In genomic region chr4:82138376-82138775, GRCh38 we compare ENCODE assay signal across 22 cellular contexts.
A peak's percentile ranks its signal among the peaks of the same experiment; 100 is the strongest.
DNase-seq lines count a peak whose midpoint lies in the region; ATAC-seq and TF ChIP-seq lines count a peak whose summit lies in the region.
"Had no signal": no experiment of that assay in that cellular context is flagged by ENCODE, and none has a peak within 500 bp of the region (broad histone marks: within the 10 kb centered on the region; RNA-seq: fewer than 3 reads in every experiment).

No MANE protein-coding gene starts in this region.

- H2AFZ ChIP-seq in GM23248 (no peak overlapping the region), trophoblast cell (ENCODE audit: insufficient read depth, low read length, poor library complexity) (no peak overlapping the region)

- H3K36me3 Mint-ChIP-seq in activated naive CD4-positive, alpha-beta T cell treated with anti-CD3 and anti-CD28 coated beads for 36 hours (ENCODE audit: low read depth), result no peaks in the 10 kb centered on the region
- no peaks in the 10 kb centered on the region for H3K36me3 Mint-ChIP-seq in activated T-helper 17 cell treated with anti-CD3 and anti-CD28 coated beads, Interleukin-2, amount 50 U/mL, for 72 hours (ENCODE audit: low read depth)
- no peaks in the 10 kb centered on the region for H3K36me3 Mint-ChIP-seq in endothelial cell (ENCODE audit: low read depth, unreplicated experiment)
- H3K36me3 Mint-ChIP-seq: CD14-positive monocyte had no signal

- no peaks in the 10 kb centered on the region for H3K9me2 ChIP-seq in GM23248 (ENCODE audit: insufficient read depth)

- intact Hi-C loops in activated naive CD4-positive, alpha-beta T cell treated with anti-CD3 and anti-CD28 coated beads for 36 hours (cut with micrococcal nuclease), result loop anchor here (5.0 kb wide), 1 partner anchor 129 kb away; no protein-coding TSS in a partner anchor

- H3K9ac ChIP-seq in GM23248 (no peak overlapping the region), trophoblast cell (ENCODE audit: low read length) (no peak overlapping the region)

- no peak overlapping the region for H2BK12ac ChIP-seq in trophoblast cell (ENCODE audit: low read length)

- no peak overlapping the region for H3K4ac ChIP-seq in trophoblast cell (ENCODE audit: low read depth, low read length)

- H3K9me3 ChIP-seq in GM23248 (ENCODE audit: low read depth) (no peaks in the 10 kb centered on the region), trophoblast cell (ENCODE audit: insufficient read depth, low read depth, low read length) (no peaks in the 10 kb centered on the region)
- H3K9me3 ChIP-seq: gastroesophageal sphincter, pancreas, right lobe of liver, thoracic aorta had no signal

- TF ChIP-seq CTCF in endothelial cell (IDR thresholded peaks at IDR 0.05; ENCODE audit: unreplicated experiment), result no peak

- WGBS in GM23248 (ENCODE audit: low coverage in 1 of 2, low lambda C conversion rate in 2 of 2, missing lambda C conversion rate in 2 of 2), 2 experiments, result 6 to 13% methylated on average over 4 of the region's 4 CpGs
- WGBS in trophoblast cell (ENCODE audit: extremely low coverage, insufficient coverage, insufficient read length), result no CpG with 5 or more reads among the region's 4 CpGs

- no peak overlapping the region for H3K27ac Mint-ChIP-seq in activated naive CD4-positive, alpha-beta T cell treated with anti-CD3 and anti-CD28 coated beads for 36 hours
- H3K27ac Mint-ChIP-seq in activated T-helper 17 cell treated with anti-CD3 and anti-CD28 coated beads, Interleukin-2, amount 50 U/mL, for 72 hours, result peak overlapping the region; percentile 44
- H3K27ac Mint-ChIP-seq in endothelial cell (ENCODE audit: unreplicated experiment), result no peak overlapping the region
- H3K27ac Mint-ChIP-seq: activated naive CD8-positive, alpha-beta T cell treated with anti-CD3 and anti-CD28 coated beads, Interleukin-2, amount 10 ng/mL, durations not matched to agents 7 days and 5 days; activated T-cell treated with anti-CD3 and anti-CD28 coated beads, Interleukin-2, amount 50 U/mL, for 24 hours; CD14-positive monocyte; nephron had no signal

- peaks cover 28% of the 10 kb centered on the region for H3K4me1 Mint-ChIP-seq in activated naive CD4-positive, alpha-beta T cell treated with anti-CD3 and anti-CD28 coated beads for 36 hours (ENCODE audit: low read depth)
- H3K4me1 Mint-ChIP-seq in activated T-helper 17 cell treated with anti-CD3 and anti-CD28 coated beads, Interleukin-2, amount 50 U/mL, for 72 hours, result peaks cover 16% of the 10 kb centered on the region
- no peaks in the 10 kb centered on the region for H3K4me1 Mint-ChIP-seq in endothelial cell (ENCODE audit: unreplicated experiment)
- H3K4me1 Mint-ChIP-seq: CD14-positive monocyte, nephron had no signal

- ATAC-seq in activated T-helper 17 cell treated with anti-CD3 and anti-CD28 coated beads, Interleukin-2, amount 50 U/mL, for 72 hours (replicated peaks), result peak; percentile 97
- ATAC-seq in HG02642 (IDR thresholded peaks at IDR 0.05; ENCODE audit: poor library complexity, unreplicated experiment) (no peak), GM19463 (IDR thresholded peaks at IDR 0.05; ENCODE audit: unreplicated experiment) (no peak)
- ATAC-seq: gastroesophageal sphincter, HCT116, pancreas, right lobe of liver had no signal

- no peak overlapping the region for H3K18ac ChIP-seq in trophoblast cell (ENCODE audit: low read length)

- H2AK5ac ChIP-seq in trophoblast cell (ENCODE audit: low read length), result no peak overlapping the region

- H3K79me1 ChIP-seq in trophoblast cell (ENCODE audit: low read length), result no peaks in the 10 kb centered on the region

- no peaks in the 10 kb centered on the region for H3K36me3 ChIP-seq in GM23248 (ENCODE audit: low read depth)
- no peaks in the 10 kb centered on the region for H3K36me3 ChIP-seq in trophoblast cell (ENCODE audit: control insufficient read depth in 1 of 2, insufficient read depth in 2 of 2, low read length in 2 of 2)
- H3K36me3 ChIP-seq: gastroesophageal sphincter, pancreas, right lobe of liver, thoracic aorta had no signal

- H2BK5ac ChIP-seq in trophoblast cell (ENCODE audit: low read depth, low read length, poor library complexity), result no peak overlapping the region

- no peaks in the 10 kb centered on the region for H4K20me1 ChIP-seq in GM23248 (ENCODE audit: insufficient read depth)

- no peak overlapping the region for H3K4me3 Mint-ChIP-seq in activated naive CD4-positive, alpha-beta T cell treated with anti-CD3 and anti-CD28 coated beads for 36 hours
- H3K4me3 Mint-ChIP-seq in activated T-helper 17 cell treated with anti-CD3 and anti-CD28 coated beads, Interleukin-2, amount 50 U/mL, for 72 hours, result peak overlapping the region; percentile 43
- no peak overlapping the region for H3K4me3 Mint-ChIP-seq in endothelial cell (ENCODE audit: unreplicated experiment)
- H3K4me3 Mint-ChIP-seq: activated naive CD8-positive, alpha-beta T cell treated with anti-CD3 and anti-CD28 coated beads, Interleukin-2, amount 10 ng/mL, durations not matched to agents 7 days and 5 days; activated T-cell treated with anti-CD3 and anti-CD28 coated beads, Interleukin-2, amount 50 U/mL, for 24 hours; CD14-positive monocyte; nephron had no signal

- H3K27me3 ChIP-seq in GM23248 (replicated peaks; ENCODE audit: insufficient read depth) (no peaks in the 10 kb centered on the region), trophoblast cell (ENCODE audit: insufficient read depth, low read length) (no peaks in the 10 kb centered on the region)
- H3K27me3 ChIP-seq: gastroesophageal sphincter, pancreas, right lobe of liver had no signal

- no peak overlapping the region for H4K91ac ChIP-seq in trophoblast cell (ENCODE audit: low read depth, low read length)

- no peaks in the 10 kb centered on the region for H3K4me1 ChIP-seq in GM23248 (ENCODE audit: insufficient read depth)
- H3K4me1 ChIP-seq in trophoblast cell (ENCODE audit: control insufficient read depth in 1 of 2, insufficient read depth in 2 of 2, low read length in 2 of 2), result no peaks in the 10 kb centered on the region
- H3K4me1 ChIP-seq: gastroesophageal sphincter, pancreas, right lobe of liver had no signal

- H3K79me2 ChIP-seq in GM23248 (ENCODE audit: insufficient read depth), result no peaks in the 10 kb centered on the region
- H3K79me2 ChIP-seq in trophoblast cell (ENCODE audit: control insufficient read depth, insufficient read depth, low read length, poor library complexity), result no peaks in the 10 kb centered on the region

- peak; percentile 9 for DNase-seq in activated naive CD4-positive, alpha-beta T cell treated with anti-CD3 and anti-CD28 coated beads for 36 hours
- no peak for DNase-seq in activated naive CD4-positive, alpha-beta T cell treated with anti-CD3 and anti-CD28 coated beads, Interleukin-2, amount 50 U/mL, for 16 hours
- peak; percentile 21 for DNase-seq in GM23248
- DNase-seq in trophoblast cell, result peak; percentile 7 to 25
- no peak for DNase-seq in endothelial cell (ENCODE audit: low spot score)
- DNase-seq: activated naive CD8-positive, alpha-beta T cell treated with anti-CD3 and anti-CD28 coated beads, Interleukin-2, amount 10 ng/mL, durations not matched to agents 7 days and 5 days; activated T-cell treated with anti-CD3 and anti-CD28 coated beads, Interleukin-2, amount 50 U/mL, for 24 hours; erythroblast; hypothalamus; Kasumi-1; NCI-H1092; NCI-H187 treated with DMSO at 0.1 percent for 48 hours; pancreas; right lobe of liver had no signal

- H3K23ac ChIP-seq in trophoblast cell (ENCODE audit: low read length), result no peak overlapping the region

- H3K27ac ChIP-seq in GM23248 (no peak overlapping the region), trophoblast cell (ENCODE audit: low read depth, low read length) (no peak overlapping the region)
- H3K27ac ChIP-seq: gastroesophageal sphincter, pancreas, right lobe of liver, thoracic aorta had no signal

- no peak overlapping the region for H4K12ac ChIP-seq in trophoblast cell (ENCODE audit: low read depth, low read length)

- no peaks in the 10 kb centered on the region for H3K27me3 Mint-ChIP-seq in activated naive CD4-positive, alpha-beta T cell treated with anti-CD3 and anti-CD28 coated beads for 36 hours (ENCODE audit: low read depth)
- no peaks in the 10 kb centered on the region for H3K27me3 Mint-ChIP-seq in activated T-helper 17 cell treated with anti-CD3 and anti-CD28 coated beads, Interleukin-2, amount 50 U/mL, for 72 hours
- H3K27me3 Mint-ChIP-seq in endothelial cell (ENCODE audit: unreplicated experiment), result no peaks in the 10 kb centered on the region
- H3K27me3 Mint-ChIP-seq: activated naive CD8-positive, alpha-beta T cell treated with anti-CD3 and anti-CD28 coated beads, Interleukin-2, amount 10 ng/mL, durations not matched to agents 7 days and 5 days; activated T-cell treated with anti-CD3 and anti-CD28 coated beads, Interleukin-2, amount 50 U/mL, for 24 hours had no signal

- no peak overlapping the region for H3K4me2 ChIP-seq in GM23248 (ENCODE audit: unreplicated experiment)
- no peak overlapping the region for H3K4me2 ChIP-seq in trophoblast cell (ENCODE audit: low read length)

- H3K9me3 Mint-ChIP-seq in activated naive CD4-positive, alpha-beta T cell treated with anti-CD3 and anti-CD28 coated beads for 36 hours, result no peaks in the 10 kb centered on the region
- H3K9me3 Mint-ChIP-seq in activated T-helper 17 cell treated with anti-CD3 and anti-CD28 coated beads, Interleukin-2, amount 50 U/mL, for 72 hours, result no peaks in the 10 kb centered on the region
- H3K9me3 Mint-ChIP-seq in endothelial cell (ENCODE audit: unreplicated experiment), result no peaks in the 10 kb centered on the region
- H3K9me3 Mint-ChIP-seq: activated T-cell treated with anti-CD3 and anti-CD28 coated beads, Interleukin-2, amount 50 U/mL, for 24 hours; nephron had no signal

- no peak overlapping the region for H2BK120ac ChIP-seq in trophoblast cell (ENCODE audit: insufficient read depth, low read length, poor library complexity)

- H3F3A ChIP-seq in GM23248 (ENCODE audit: insufficient read depth), result no peaks in the 10 kb centered on the region

- CTCF ChIA-PET in activated naive CD4-positive, alpha-beta T cell treated with anti-CD3 and anti-CD28 coated beads for 36 hours (lab: Charles Lee), result no interaction called here

- in situ Hi-C loops in GM23248 (cut with MboI), result no loop called here

- no peak overlapping the region for H3K14ac ChIP-seq in trophoblast cell (ENCODE audit: low read length)

- H3K4me3 ChIP-seq in GM23248 (no peak overlapping the region), trophoblast cell (ENCODE audit: low read depth, low read length) (no peak overlapping the region)
- H3K4me3 ChIP-seq: gastroesophageal sphincter, pancreas, right lobe of liver, thoracic aorta had no signal

- no peak overlapping the region for H4K8ac ChIP-seq in trophoblast cell (ENCODE audit: low read depth, low read length)

Comparison
In these comparisons a context has a peak if more than half of its experiments do, and no peak if none do; other contexts are left out.
1. DNase-seq: peak in activated naive CD4-positive, alpha-beta T cell treated with anti-CD3 and anti-CD28 coated beads for 36 hours (single experiment), GM23248 (single experiment) and trophoblast cell (2 of 2); none in activated naive CD4-positive, alpha-beta T cell treated with anti-CD3 and anti-CD28 coated beads, Interleukin-2, amount 50 U/mL, for 16 hours (single experiment) and endothelial cell (single experiment).